Comparison of ENCODE assay signal across 20 cellular contexts in the genomic region with DNA sequence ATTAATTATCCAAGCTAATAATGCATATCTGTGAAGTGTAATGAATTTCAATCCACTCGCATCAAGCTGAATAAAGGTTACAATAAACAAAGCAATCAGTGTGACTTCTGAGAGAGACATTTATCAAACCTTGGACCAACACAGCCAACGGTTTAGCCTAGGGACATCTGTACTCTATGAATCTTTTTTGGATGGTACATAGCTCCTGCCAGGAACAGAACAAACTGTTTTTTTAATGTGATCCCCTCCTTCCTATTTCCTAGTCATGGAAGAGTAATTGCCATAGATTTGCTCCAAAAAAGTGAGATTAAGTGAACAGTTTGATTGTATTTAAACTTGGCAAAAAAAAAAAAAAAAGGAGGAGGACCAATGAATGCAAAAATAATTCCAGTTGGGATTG. TPM values are rescaled to one million over a fixed set of nuclear protein-coding genes. Genes with fewer than 3 reads are reported as not detected.
"Had no signal": no experiment of that assay in that cellular context is flagged by ENCODE, and none has a peak within 500 bp of the region (broad histone marks: within the 10 kb centered on the region; RNA-seq: fewer than 3 reads in every experiment).

No MANE protein-coding gene starts in this region.

- ATAC-seq: natural killer cell treated with Interleukin-12 subunit alpha and Interleukin-12 subunit beta and Interleukin-15 and Interleukin-18, amount 100 ng/mL, for 72 hours; right lobe of liver; stimulated activated effector memory CD8-positive, alpha-beta T cell treated with anti-CD3 and anti-CD28 coated beads, Interleukin-12 subunit alpha, Interleukin-12 subunit beta, amount 100 ng/mL, for 72 hours; stimulated activated naive B cell treated with anti-CD40 and anti-IgM and Interleukin-4, amounts not matched to agents 10 μg/mL and 1 μg/mL and 100 μg/mL, for 72 hours had no signal

- DNase-seq: nephron progenitor cell; occipital lobe; ovary; posterior cingulate gyrus; psoas muscle; right cardiac atrium; right lobe of liver; sigmoid colon; small intestine; stimulated activated CD4-positive, alpha-beta T cell treated with anti-CD3 and anti-CD28 coated beads, Interleukin-15, amount 100 ng/mL, for 24 hours; stimulated activated CD4-positive, alpha-beta T cell treated with anti-CD3 and anti-CD28 coated beads, Interleukin-2, amount 100 ng/mL, for 24 hours; stimulated activated CD4-positive, alpha-beta T cell treated with anti-CD3 and anti-CD28 coated beads, Interleukin-2, amount 100 ng/mL, for 48 hours; stimulated activated CD4-positive, alpha-beta T cell treated with anti-CD3 and anti-CD28 coated beads, Interleukin-4, amount 100 ng/mL, for 24 hours; stimulated activated naive B cell treated with anti-CD40 and anti-IgM and Interleukin-4, amounts not matched to agents 10 μg/mL and 1 μg/mL and 100 μg/mL, for 72 hours; stimulated activated naive CD4-positive, alpha-beta T cell treated with Interleukin-2 at 50 U/mL for 16 hours; stomach; thyroid gland; upper lobe of left lung had no signal

RNA-seq across cellular contexts. Expression of a gene that starts 11.2 kb away (rescaled TPM):
- total RNA-seq: natural killer cell treated with Interleukin-12 subunit alpha and Interleukin-12 subunit beta and Interleukin-15 and Interleukin-18, amount 100 ng/mL, for 72 hours had no signal
